ENCODE assay signal across 8 cellular contexts in the genomic region with DNA sequence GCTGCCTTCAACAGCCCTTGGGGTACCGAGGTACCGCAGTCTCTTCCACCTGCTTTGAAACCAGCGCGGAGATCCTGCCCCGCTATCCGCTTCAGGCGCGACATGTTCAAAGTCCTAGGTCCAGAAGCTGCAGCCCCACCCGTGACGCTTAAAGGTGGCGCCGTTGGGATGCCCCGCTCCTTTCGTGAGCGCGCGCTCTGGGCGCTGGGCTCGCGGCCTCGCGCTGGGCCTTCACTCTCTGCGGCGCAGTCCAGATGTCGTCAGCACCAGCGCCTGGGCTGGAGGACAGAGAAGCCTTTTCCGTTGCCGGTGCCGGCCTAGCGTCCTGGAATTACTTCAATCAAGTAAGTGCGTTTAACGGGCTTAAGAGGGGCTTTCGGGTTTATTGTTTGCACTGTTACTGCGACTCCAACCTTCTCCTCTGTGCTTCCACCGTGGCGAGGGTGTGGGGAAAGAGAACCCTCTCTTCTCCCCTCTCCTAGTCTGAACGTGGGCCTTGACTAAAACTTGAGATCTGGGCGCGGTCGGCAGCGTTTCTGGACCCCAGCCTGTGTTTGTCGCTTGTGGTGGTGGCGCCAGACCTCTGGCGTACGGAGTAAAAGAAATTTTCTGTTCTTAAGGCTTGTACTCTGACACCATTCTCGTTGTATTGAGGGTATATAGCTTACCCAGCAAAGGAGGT. TPM values are rescaled to one million over a fixed set of nuclear protein-coding genes. Genes with fewer than 3 reads are reported as not detected.
DNase-seq lines count a peak whose midpoint lies in the region; ATAC-seq and TF ChIP-seq lines count a peak whose summit lies in the region.

A gene (minus strand): TSS at position 143 of the 682 bp plus-strand sequence. CDS start 39 bp downstream, at position 104.

- H3K9me3 Mint-ChIP-seq in T-helper 1 cell treated with Interleukin-12 subunit alpha and Interleukin-12 subunit beta and Interleukin-4 antibody, amounts not matched to agents 30 μg/mL and 1 μg/mL, for 36 hours = no peaks in the 10 kb centered on the region
- H3K9me3 Mint-ChIP-seq in progenitor cell of endocrine pancreas (ENCODE audit: low read depth) = no peaks in the 10 kb centered on the region

- no peaks in the 10 kb centered on the region for H3K27me3 ChIP-seq in left ventricle myocardium inferior (ENCODE audit: low read depth)

- no peaks in the 10 kb centered on the region for H3K9me3 ChIP-seq in left ventricle myocardium inferior (replicated peaks)

- peaks cover 46% of the 10 kb centered on the region for H3K4me1 Mint-ChIP-seq in T-helper 1 cell treated with Interleukin-12 subunit alpha and Interleukin-12 subunit beta and Interleukin-4 antibody, amounts not matched to agents 30 μg/mL and 1 μg/mL, for 36 hours (ENCODE audit: low read depth)
- peaks cover 26% of the 10 kb centered on the region for H3K4me1 Mint-ChIP-seq in progenitor cell of endocrine pancreas (ENCODE audit: low read depth)

- TF ChIP-seq CTCF in GM13977 (IDR thresholded peaks at IDR 0.05; ENCODE audit: extremely low read depth, insufficient read depth, missing control alignments) = peak; percentile 6
- no peak for TF ChIP-seq CTCF in left ventricle myocardium inferior (IDR thresholded peaks at IDR 0.05; ENCODE audit: borderline replicate concordance)
- no peak for TF ChIP-seq CTCF in progenitor cell of endocrine pancreas (IDR thresholded peaks at IDR 0.05; ENCODE audit: unreplicated experiment)

- H3K27ac ChIP-seq in left ventricle myocardium inferior (replicated peaks) = peak within 1 kb of the TSS; percentile 92

- intact Hi-C loops in left ventricle myocardium inferior (cut with micrococcal nuclease) = no loop called here

- peak; percentile 89 for DNase-seq in GM13977 (ENCODE audit: low spot score)
- DNase-seq in NCI-H1694 (lab: John Stamatoyannopoulos, UW) = peak; percentile 93
- DNase-seq in amygdala (lab: John Stamatoyannopoulos, UW) = peak; percentile 57 to 98 (median 91)
- DNase-seq in left ventricle myocardium inferior = peak; percentile 97
- DNase-seq in progenitor cell of endocrine pancreas (ENCODE audit: low spot score, unreplicated experiment) = peak; percentile 91
- DNase-seq in ureter (ENCODE audit: low spot score) = peak; percentile 94

- in situ Hi-C loops in GM13977 (cut with MboI; ENCODE audit: low pct_unique_long_range_greater_than_20kb, low sequenced_read_pairs, unreplicated experiment) = no loop called here

- no peaks in the 10 kb centered on the region for H3K27me3 Mint-ChIP-seq in T-helper 1 cell treated with Interleukin-12 subunit alpha and Interleukin-12 subunit beta and Interleukin-4 antibody, amounts not matched to agents 30 μg/mL and 1 μg/mL, for 36 hours (ENCODE audit: low read depth)
- H3K27me3 Mint-ChIP-seq in progenitor cell of endocrine pancreas = no peaks in the 10 kb centered on the region

- H3K4me3 Mint-ChIP-seq in T-helper 1 cell treated with Interleukin-12 subunit alpha and Interleukin-12 subunit beta and Interleukin-4 antibody, amounts not matched to agents 30 μg/mL and 1 μg/mL, for 36 hours = peak within 1 kb of the TSS; percentile 97
- H3K4me3 Mint-ChIP-seq in progenitor cell of endocrine pancreas (ENCODE audit: low read depth) = peak within 1 kb of the TSS; percentile 97

- peaks cover 6% of the 10 kb centered on the region for H3K36me3 ChIP-seq in left ventricle myocardium inferior

- ATAC-seq in HG02884 (IDR thresholded peaks at IDR 0.05; ENCODE audit: unreplicated experiment) = peak; percentile 78

- peak within 1 kb of the TSS; percentile 99 for H3K27ac Mint-ChIP-seq in T-helper 1 cell treated with Interleukin-12 subunit alpha and Interleukin-12 subunit beta and Interleukin-4 antibody, amounts not matched to agents 30 μg/mL and 1 μg/mL, for 36 hours
- peak within 1 kb of the TSS; percentile 99 for H3K27ac Mint-ChIP-seq in progenitor cell of endocrine pancreas

- H3K4me3 ChIP-seq in left ventricle myocardium inferior = peak within 1 kb of the TSS; percentile 70

- peaks cover 17% of the 10 kb centered on the region for H3K36me3 Mint-ChIP-seq in T-helper 1 cell treated with Interleukin-12 subunit alpha and Interleukin-12 subunit beta and Interleukin-4 antibody, amounts not matched to agents 30 μg/mL and 1 μg/mL, for 36 hours (ENCODE audit: low read depth)
- peaks cover 3% of the 10 kb centered on the region for H3K36me3 Mint-ChIP-seq in progenitor cell of endocrine pancreas (ENCODE audit: insufficient read depth)

- H3K4me1 ChIP-seq in left ventricle myocardium inferior = peaks cover 76% of the 10 kb centered on the region

RNA-seq across cellular contexts. Expression of the gene that starts here (rescaled TPM):
- total RNA-seq in left ventricle myocardium inferior = 9.0 TPM
- total RNA-seq in progenitor cell of endocrine pancreas = 27.4 and 28.7 TPM in 2 replicates
- 13.1 TPM for total RNA-seq in ureter

Comparison
In these comparisons a context has a peak if more than half of its experiments do, and no peak if none do; other contexts are left out.
1. Peak in every context shown above with its lines: DNase-seq, ATAC-seq, H3K4me3 ChIP-seq and H3K27ac ChIP-seq.